ENCODE assay signal across 2 cellular contexts in genomic region chr22:42757475-42757874, GRCh38.
TF ChIP-seq lines count a peak whose summit lies in the region.

No MANE protein-coding gene starts in this region.

TF ChIP-seq in Ishikawa, 13 proteins besides CTCF, POLR2A, EP300 and RAD21 (continued from another document):
- TF ChIP-seq TAF1 (IDR thresholded peaks at IDR 0.05; ENCODE audit: low read depth): no peak

TF ChIP-seq in GM12878, 131 proteins besides CTCF, POLR2A, EP300 and RAD21 (continued from another document):
- TF ChIP-seq USF2 (IDR thresholded peaks at IDR 0.05; ENCODE audit: borderline replicate concordance, low read depth, low read length): peak; percentile 8; the same call in 1 of the 2 replicates
- peak; percentile 74; the same call in 1 of the 2 replicates for TF ChIP-seq RAD51 (IDR thresholded peaks at IDR 0.05)
- TF ChIP-seq ZNF207 (IDR thresholded peaks at IDR 0.05; ENCODE audit: borderline replicate concordance): no peak
- TF ChIP-seq ZNF384 (IDR thresholded peaks at IDR 0.05; ENCODE audit: borderline replicate concordance, low read depth, low read length): no peak
- TF ChIP-seq YY1 (IDR thresholded peaks at IDR 0.05; ENCODE audit: low read depth, low read length): no peak
- no peak for TF ChIP-seq ZNF687 (IDR thresholded peaks at IDR 0.05)
